ENCODE assay signal across 5 cellular contexts in genomic region chr10:129360046-129360445, GRCh38.
"Had no signal": no experiment of that assay in that cellular context is flagged by ENCODE, and none has a peak within 500 bp of the region (broad histone marks: within the 10 kb centered on the region; RNA-seq: fewer than 3 reads in every experiment).

No MANE protein-coding gene starts in this region.

- H3K27ac ChIP-seq: HL-60 had no signal

- ATAC-seq: HepG2, K562 had no signal

- H3K27ac Mint-ChIP-seq: IgD-negative memory B cell had no signal

- H3K4me3 Mint-ChIP-seq: IgD-negative memory B cell had no signal

- H3K4me3 ChIP-seq: K562 had no signal

- H3K4me1 Mint-ChIP-seq: IgD-negative memory B cell had no signal

- H3K36me3 Mint-ChIP-seq: IgD-negative memory B cell had no signal

- DNase-seq: IMR-90 had no signal
